In the genomic region with DNA sequence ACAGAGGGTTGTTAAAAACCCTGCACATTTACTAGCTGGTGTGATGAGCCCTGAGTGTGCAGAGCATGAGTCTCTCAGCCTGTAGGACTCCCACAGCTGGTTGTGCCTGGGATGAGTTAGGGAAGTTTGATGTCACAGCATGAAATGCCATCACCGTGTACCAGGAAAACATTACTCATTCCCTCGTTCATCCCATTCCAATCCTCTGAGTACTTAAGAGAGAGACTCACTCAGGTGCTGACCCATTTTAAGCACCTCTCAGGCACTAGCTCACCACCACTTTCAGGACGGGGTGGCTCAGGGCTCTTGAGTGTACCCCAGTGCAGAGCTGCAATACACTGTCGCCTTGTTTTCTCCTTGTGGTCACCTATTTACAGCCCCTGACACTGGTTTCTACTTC, we compare ENCODE assay signal across 15 cellular contexts. TPM values are rescaled to one million over a fixed set of nuclear protein-coding genes. Genes with fewer than 3 reads are reported as not detected.
A peak's percentile ranks its signal among the peaks of the same experiment; 100 is the strongest.
DNase-seq lines count a peak whose midpoint lies in the region; ATAC-seq, FAIRE-seq and TF ChIP-seq lines count a peak whose summit lies in the region.
"Had no signal": no experiment of that assay in that cellular context is flagged by ENCODE, and none has a peak within 500 bp of the region (broad histone marks: within the 10 kb centered on the region; RNA-seq: fewer than 3 reads in every experiment).

No MANE protein-coding gene starts in this region.

- intact Hi-C loops in endothelial cell of umbilical vein (cut with micrococcal nuclease) = no loop called here

- H3K9me1 ChIP-seq in endothelial cell of umbilical vein (replicated peaks; ENCODE audit: control insufficient read depth, extremely low read depth, insufficient read depth, low read length) = no peaks in the 10 kb centered on the region

- H3K4me2 ChIP-seq in endothelial cell of umbilical vein (ENCODE audit: insufficient read depth, low read length) = no peak overlapping the region

- no TSS peak for BruUV-seq in endothelial cell of umbilical vein (replicated peaks; lab: Mats Ljungman, UMichigan)

- dilution Hi-C loops in endothelial cell of umbilical vein (cut with MboI; ENCODE audit: extremely low pct_ligation_motif_present, low sequenced_read_pairs) = no loop called here

- no peaks in the 10 kb centered on the region for H3K27me3 ChIP-seq in endothelial cell of umbilical vein (ENCODE audit: control insufficient read depth in 2 of 2, insufficient read depth in 2 of 2, low read length in 2 of 2)

- H3K9ac ChIP-seq in endothelial cell of umbilical vein (replicated peaks; ENCODE audit: extremely low read depth, insufficient read depth, low read length) = peak overlapping the region; percentile 15

- peaks cover 14% of the 10 kb centered on the region for H3K79me2 ChIP-seq in endothelial cell of umbilical vein (ENCODE audit: control insufficient read depth, insufficient read depth, low read length)

- TF ChIP-seq CTCF in endothelial cell of umbilical vein (IDR thresholded peaks at IDR 0.05; ENCODE audit: extremely low read depth in 1 of 2, insufficient read depth in 1 of 2, low read depth in 1 of 2, low read length in 2 of 2) = no peak

- FAIRE-seq in endothelial cell of umbilical vein (lab: Jason Lieb, UNC) = peak; percentile 86

- H3K27ac ChIP-seq in endothelial cell of umbilical vein (ENCODE audit: insufficient read depth, low read depth, low read length) = peak overlapping the region; percentile 54
- H3K27ac ChIP-seq: HL-60 had no signal

- POLR2A ChIA-PET in endothelial cell of umbilical vein (lab: Charles Lee) = no interaction called here

- no peak overlapping the region for H2AFZ ChIP-seq in endothelial cell of umbilical vein (ENCODE audit: low read depth, low read length)

- DNase-seq in AG20443 (ENCODE audit: low spot score) (peak; percentile 88), NCI-H226 (peak; percentile 90), endothelial cell of umbilical vein (ENCODE audit: low read depth, low spot score) (peak; percentile 78), non-pigmented ciliary epithelial cell (ENCODE audit: low read depth) (peak; percentile 88), GOT3 (lab: John Stamatoyannopoulos, UW) (no peak), retina (no peak), SKM-1 (lab: John Stamatoyannopoulos, UW; ENCODE audit: unreplicated experiment) (no peak)
- DNase-seq: activated CD4-positive, alpha-beta T cell treated with anti-CD3 and anti-CD28 coated beads, Interleukin-2, amount 50 U/mL, for 4 hours; Caco-2; foreskin melanocyte; H7; NCI-H2029 treated with DMSO at 0.1 percent for 48 hours; stimulated activated naive CD8-positive, alpha-beta T cell treated with anti-CD3 and anti-CD28 coated beads, Interleukin-15, amount 100 ng/mL, for 72 hours had no signal

- H3K9me3 ChIP-seq in endothelial cell of umbilical vein (replicated peaks; ENCODE audit: control insufficient read depth, insufficient read depth, low read length) = no peaks in the 10 kb centered on the region
- H3K9me3 ChIP-seq: Caco-2 had no signal

- peak; percentile 29 for TF ChIP-seq POLR2A in endothelial cell of umbilical vein (IDR thresholded peaks at IDR 0.05; ENCODE audit: low read depth, low read length)

- no peaks in the 10 kb centered on the region for H4K20me1 ChIP-seq in endothelial cell of umbilical vein (replicated peaks; ENCODE audit: control insufficient read depth, extremely low read depth, insufficient read depth, low read length)

- H3K4me1 ChIP-seq in endothelial cell of umbilical vein (ENCODE audit: control insufficient read depth, extremely low read depth, insufficient read depth, low read length) = peaks cover 54% of the 10 kb centered on the region
- H3K4me1 ChIP-seq: Caco-2 had no signal

- H3K4me3 ChIP-seq in endothelial cell of umbilical vein (replicated peaks in 1 of 3; ENCODE audit: insufficient read depth in 1 of 3, low read depth in 1 of 3, low read length in 3 of 3) = no peak overlapping the region

- no peak for ATAC-seq in GM18502 (IDR thresholded peaks at IDR 0.05; ENCODE audit: poor library complexity, unreplicated experiment)
- ATAC-seq: stimulated activated naive CD8-positive, alpha-beta T cell treated with anti-CD3 and anti-CD28 coated beads, Interleukin-15, amount 100 ng/mL, for 72 hours had no signal

- CTCF ChIA-PET in endothelial cell of umbilical vein (lab: Charles Lee) = interaction anchor here (1.7 to 2.0 kb wide), 2 partner anchors 13 to 17 kb away, joined by 7 to 8 read pairs; no protein-coding TSS in a partner anchor

- H3K36me3 ChIP-seq in endothelial cell of umbilical vein (ENCODE audit: control insufficient read depth in 2 of 2, extremely low read depth in 1 of 2, insufficient read depth in 2 of 2, low read length in 2 of 2) = peaks cover 0 to 3% of the 10 kb centered on the region in 2 experiments

TF ChIP-seq in endothelial cell of umbilical vein, 7 proteins besides CTCF, POLR2A, EP300 and RAD21:
- TF ChIP-seq MAX (IDR thresholded peaks at IDR 0.05; ENCODE audit: insufficient read depth, insufficient read length) (no peak), POLR2AphosphoS5 (IDR thresholded peaks at IDR 0.05; ENCODE audit: insufficient read depth, low read depth, low read length) (no peak), EZH2 (IDR thresholded peaks at IDR 0.05; ENCODE audit: borderline replicate concordance, low read depth, low read length, severe bottlenecking) (no peak), FOS (IDR thresholded peaks at IDR 0.05; ENCODE audit: borderline replicate concordance, insufficient read depth, low read length) (peak; percentile 90), GATA2 (IDR thresholded peaks at IDR 0.05; ENCODE audit: insufficient read depth, insufficient read length, low read depth, low read length) (no peak), MYC (IDR thresholded peaks at IDR 0.05; ENCODE audit: low read depth, low read length) (no peak), JUN (IDR thresholded peaks at IDR 0.05; ENCODE audit: borderline replicate concordance, insufficient read depth, insufficient read length, low read depth) (peak; percentile 80)

RNA-seq across cellular contexts. Expression of gene MGLL, which starts 18.7 kb away (rescaled TPM):
- total RNA-seq in endothelial cell of umbilical vein = 60.2 and 60.9 TPM in 2 replicates
- 23.3 and 30.7 TPM in 2 replicates for polyA plus RNA-seq in endothelial cell of umbilical vein
- polyA plus RNA-seq in endothelial cell of umbilical vein (2011; cell fraction: cytosol; rRNA removed) = 34.5 TPM in 2 replicates
- 20.1 and 28.9 TPM in 2 replicates for polyA plus RNA-seq in endothelial cell of umbilical vein (2011; cell fraction: nucleus; rRNA removed)
- polyA plus RNA-seq in endothelial cell of umbilical vein (2012) = 39.7 and 61.6 TPM in 2 replicates
- 58.9 and 59.2 TPM in 2 replicates for polyA minus RNA-seq in endothelial cell of umbilical vein
- 15.8 TPM for polyA minus RNA-seq in endothelial cell of umbilical vein (2011; cell fraction: cytosol; rRNA and poly(A)+ RNA removed)
- 22.9 and 25.8 TPM in 2 replicates for polyA minus RNA-seq in endothelial cell of umbilical vein (2011; cell fraction: nucleus; rRNA and poly(A)+ RNA removed)

Comparison
In these comparisons a context has a peak if more than half of its experiments do, and no peak if none do; other contexts are left out.
1. DNase-seq: peak in AG20443 (single experiment), NCI-H226 (single experiment), endothelial cell of umbilical vein (single experiment) and non-pigmented ciliary epithelial cell (single experiment); none in GOT3 (single experiment), retina (single experiment) and SKM-1 (single experiment).